Comparison of ENCODE assay signal across 27 cellular contexts in genomic region chr5:127412698-127413097, GRCh38.
"Had no signal": no experiment of that assay in that cellular context is flagged by ENCODE, and none has a peak within 500 bp of the region (broad histone marks: within the 10 kb centered on the region; RNA-seq: fewer than 3 reads in every experiment).

No MANE protein-coding gene starts in this region.

- DNase-seq: natural killer cell; occipital lobe; ovary; posterior cingulate gyrus; psoas muscle; right cardiac atrium; right lobe of liver; sigmoid colon; small intestine; stimulated activated CD4-positive, alpha-beta T cell treated with anti-CD3 and anti-CD28 coated beads, Interleukin-15, amount 100 ng/mL, for 24 hours; stimulated activated CD4-positive, alpha-beta T cell treated with anti-CD3 and anti-CD28 coated beads, Interleukin-2, amount 100 ng/mL, for 24 hours; stimulated activated CD4-positive, alpha-beta T cell treated with anti-CD3 and anti-CD28 coated beads, Interleukin-2, amount 100 ng/mL, for 48 hours; stimulated activated CD4-positive, alpha-beta T cell treated with anti-CD3 and anti-CD28 coated beads, Interleukin-4, amount 100 ng/mL, for 24 hours; stimulated activated naive B cell treated with anti-CD40 and anti-IgM and Interleukin-4, amounts not matched to agents 10 μg/mL and 1 μg/mL and 100 μg/mL, for 72 hours; stimulated activated naive CD4-positive, alpha-beta T cell treated with Interleukin-2 at 50 U/mL for 16 hours; stomach; tibial artery; transverse colon; upper lobe of right lung; uterus had no signal

- H3K9ac ChIP-seq: neural progenitor cell, parathyroid adenoma had no signal

- H3K36me3 Mint-ChIP-seq: natural killer cell; stimulated activated effector memory CD8-positive, alpha-beta T cell treated with anti-CD3 and anti-CD28 coated beads, Interleukin-12 subunit alpha, Interleukin-12 subunit beta, amount 100 ng/mL, for 72 hours; stimulated activated naive B cell treated with anti-CD40 and anti-IgM and Interleukin-4, amounts not matched to agents 10 μg/mL and 1 μg/mL and 100 μg/mL, for 72 hours; type B pancreatic cell had no signal

- H3K27me3 Mint-ChIP-seq: progenitor cell of endocrine pancreas; stimulated activated naive B cell treated with anti-CD40 and anti-IgM and Interleukin-4, amounts not matched to agents 10 μg/mL and 1 μg/mL and 100 μg/mL, for 72 hours; stimulated activated naive CD8-positive, alpha-beta T cell treated with anti-CD3 and anti-CD28 coated beads, Interleukin-15, Interleukin-2, amounts not matched to agents 100 ng/mL and 50 ng/mL, for 24 hours; type B pancreatic cell had no signal

- H3K79me2 ChIP-seq: parathyroid adenoma had no signal

- H3K9me3 ChIP-seq: ovary, psoas muscle, right lobe of liver, sigmoid colon, stomach, tibial artery, transverse colon, upper lobe of right lung, uterus had no signal

- H3K27ac ChIP-seq: neural progenitor cell, ovary, parathyroid adenoma, psoas muscle, right lobe of liver, sigmoid colon, stomach, tibial artery, transverse colon, upper lobe of right lung, uterus had no signal

- ATAC-seq: natural killer cell; psoas muscle; right cardiac atrium; right lobe of liver; stimulated activated effector memory CD8-positive, alpha-beta T cell treated with anti-CD3 and anti-CD28 coated beads, Interleukin-12 subunit alpha, Interleukin-12 subunit beta, amount 100 ng/mL, for 72 hours; stimulated activated naive B cell treated with anti-CD40 and anti-IgM and Interleukin-4, amounts not matched to agents 10 μg/mL and 1 μg/mL and 100 μg/mL, for 72 hours; upper lobe of right lung had no signal

- H3K9me3 Mint-ChIP-seq: natural killer cell; nephron; neural progenitor cell; stimulated activated effector memory CD8-positive, alpha-beta T cell treated with anti-CD3 and anti-CD28 coated beads, Interleukin-12 subunit alpha, Interleukin-12 subunit beta, amount 100 ng/mL, for 72 hours; stimulated activated naive CD8-positive, alpha-beta T cell treated with anti-CD3 and anti-CD28 coated beads, Interleukin-15, Interleukin-2, amounts not matched to agents 100 ng/mL and 50 ng/mL, for 24 hours; type B pancreatic cell had no signal

- H3K36me3 ChIP-seq: neural progenitor cell, ovary, right lobe of liver, sigmoid colon, stomach, tibial artery, transverse colon, upper lobe of right lung, uterus had no signal

- H3K27ac Mint-ChIP-seq: natural killer cell; nephron; neural progenitor cell; progenitor cell of endocrine pancreas; stimulated activated effector memory CD8-positive, alpha-beta T cell treated with anti-CD3 and anti-CD28 coated beads, Interleukin-12 subunit alpha, Interleukin-12 subunit beta, amount 100 ng/mL, for 72 hours; stimulated activated naive B cell treated with anti-CD40 and anti-IgM and Interleukin-4, amounts not matched to agents 10 μg/mL and 1 μg/mL and 100 μg/mL, for 72 hours; stimulated activated naive CD8-positive, alpha-beta T cell treated with anti-CD3 and anti-CD28 coated beads, Interleukin-15, Interleukin-2, amounts not matched to agents 100 ng/mL and 50 ng/mL, for 24 hours; type B pancreatic cell had no signal

- H3K4me3 ChIP-seq: neural progenitor cell, ovary, psoas muscle, right lobe of liver, sigmoid colon, stomach, tibial artery, transverse colon, upper lobe of right lung, uterus had no signal

- H3K4me3 Mint-ChIP-seq: natural killer cell; nephron; neural progenitor cell; stimulated activated effector memory CD8-positive, alpha-beta T cell treated with anti-CD3 and anti-CD28 coated beads, Interleukin-12 subunit alpha, Interleukin-12 subunit beta, amount 100 ng/mL, for 72 hours; stimulated activated naive B cell treated with anti-CD40 and anti-IgM and Interleukin-4, amounts not matched to agents 10 μg/mL and 1 μg/mL and 100 μg/mL, for 72 hours; stimulated activated naive CD8-positive, alpha-beta T cell treated with anti-CD3 and anti-CD28 coated beads, Interleukin-15, Interleukin-2, amounts not matched to agents 100 ng/mL and 50 ng/mL, for 24 hours; type B pancreatic cell had no signal

- H3K4me1 ChIP-seq: neural progenitor cell, parathyroid adenoma, sigmoid colon, transverse colon, upper lobe of right lung, uterus had no signal

- H3K4me2 ChIP-seq: neural progenitor cell had no signal

- H2AFZ ChIP-seq: neural progenitor cell, parathyroid adenoma had no signal

- H3K27me3 ChIP-seq: neural progenitor cell, ovary, right lobe of liver, sigmoid colon, stomach, tibial artery, transverse colon, upper lobe of right lung, uterus had no signal
